In genomic region chr20:21272279-21272678, GRCh38 we compare ENCODE assay signal across 16 cellular contexts. TPM values are rescaled to one million over a fixed set of nuclear protein-coding genes. Genes with fewer than 3 reads are reported as not detected.
DNase-seq lines count a peak whose midpoint lies in the region; ATAC-seq and TF ChIP-seq lines count a peak whose summit lies in the region.
"Had no signal": no experiment of that assay in that cellular context is flagged by ENCODE, and none has a peak within 500 bp of the region (broad histone marks: within the 10 kb centered on the region; RNA-seq: fewer than 3 reads in every experiment).

No MANE protein-coding gene starts in this region.

- POLR2A ChIA-PET in activated CD8-positive, alpha-beta T cell treated with anti-CD3 and anti-CD28 coated beads, Interleukin-2, amount 10 ng/mL, durations not matched to agents 7 days and 5 days (lab: Charles Lee) = no interaction called here

- CTCF ChIA-PET in activated CD8-positive, alpha-beta T cell treated with anti-CD3 and anti-CD28 coated beads, Interleukin-2, amount 10 ng/mL, durations not matched to agents 7 days and 5 days (lab: Charles Lee) = no interaction called here

- H3K27ac ChIP-seq in testis (no peak overlapping the region), tibial nerve (no peak overlapping the region)
- H3K27ac ChIP-seq: KMS-11, left lung, vagina had no signal

- no peak overlapping the region for H3K4me3 ChIP-seq in fibroblast of mammary gland (ENCODE audit: control insufficient read depth, low read depth, low read length)
- H3K4me3 ChIP-seq in testis = no peak overlapping the region
- no peak overlapping the region for H3K4me3 ChIP-seq in tibial nerve
- H3K4me3 ChIP-seq: left lung, vagina had no signal

- TF ChIP-seq CTCF in fibroblast of mammary gland (conservative IDR thresholded peaks at IDR 0.05; ENCODE audit: control insufficient read depth, insufficient read depth, low read depth, low read length) = no peak
- no peak for TF ChIP-seq CTCF in testis (IDR thresholded peaks at IDR 0.05)
- no peak for TF ChIP-seq CTCF in tibial nerve (IDR thresholded peaks at IDR 0.05)

- ATAC-seq in GM18498 (IDR thresholded peaks at IDR 0.05; ENCODE audit: unreplicated experiment) (peak; percentile 66), GM21526 (IDR thresholded peaks at IDR 0.05; ENCODE audit: low FRiP score, unreplicated experiment) (peak; percentile 59), HG03064 (IDR thresholded peaks at IDR 0.05; ENCODE audit: low read depth, unreplicated experiment) (peak; percentile 54)
- ATAC-seq in activated CD8-positive, alpha-beta T cell treated with anti-CD3 and anti-CD28 coated beads, Interleukin-2, amount 10 ng/mL, durations not matched to agents 7 days and 5 days = no peak
- ATAC-seq: left lung had no signal

- H3K4me3 Mint-ChIP-seq in activated CD8-positive, alpha-beta T cell treated with anti-CD3 and anti-CD28 coated beads, Interleukin-2, amount 10 ng/mL, durations not matched to agents 7 days and 5 days = no peak overlapping the region
- H3K4me3 Mint-ChIP-seq: activated naive CD4-positive, alpha-beta T cell treated with anti-CD3 and anti-CD28 coated beads for 36 hours; B cell; neural crest cell had no signal

- H3K9me3 ChIP-seq in testis = no peaks in the 10 kb centered on the region
- peaks cover 0 to 15% (median 0%) of the 10 kb centered on the region in 4 donors for H3K9me3 ChIP-seq in tibial nerve
- H3K9me3 ChIP-seq: left lung, vagina had no signal

- intact Hi-C loops in testis (cut with DNase I; ENCODE audit: low total_unique reads) = no loop called here

- H3K27me3 Mint-ChIP-seq in activated CD8-positive, alpha-beta T cell treated with anti-CD3 and anti-CD28 coated beads, Interleukin-2, amount 10 ng/mL, durations not matched to agents 7 days and 5 days (ENCODE audit: low read depth) = peaks cover 6% of the 10 kb centered on the region

- DNase-seq in fibroblast of mammary gland (ENCODE audit: low read depth) (peak; percentile 32), testis (no peak), cortex of kidney (lab: John Stamatoyannopoulos, UW) (no peak), tibial nerve (ENCODE audit: low spot score in 2 of 2) (no peak)
- no peak for DNase-seq in activated CD8-positive, alpha-beta T cell treated with anti-CD3 and anti-CD28 coated beads, Interleukin-2, amount 10 ng/mL, durations not matched to agents 7 days and 5 days
- DNase-seq: activated CD4-positive, alpha-beta T cell treated with anti-CD3 and anti-CD28 coated beads, Interleukin-2, amount 50 U/mL, for 1 hour; activated naive CD4-positive, alpha-beta T cell treated with anti-CD3 and anti-CD28 coated beads for 36 hours; left lung; NCI-H2081 had no signal

- H3K9me3 Mint-ChIP-seq in activated CD8-positive, alpha-beta T cell treated with anti-CD3 and anti-CD28 coated beads, Interleukin-2, amount 10 ng/mL, durations not matched to agents 7 days and 5 days (ENCODE audit: insufficient read depth) = no peaks in the 10 kb centered on the region

- no peaks in the 10 kb centered on the region for H3K4me1 Mint-ChIP-seq in activated CD8-positive, alpha-beta T cell treated with anti-CD3 and anti-CD28 coated beads, Interleukin-2, amount 10 ng/mL, durations not matched to agents 7 days and 5 days (ENCODE audit: low read depth)
- H3K4me1 Mint-ChIP-seq: B cell, neural crest cell had no signal

- no peak for TF ChIP-seq EP300 in tibial nerve (IDR thresholded peaks at IDR 0.05)

- H3K4me1 ChIP-seq in testis (no peaks in the 10 kb centered on the region), tibial nerve (no peaks in the 10 kb centered on the region)
- H3K4me1 ChIP-seq: left lung, vagina had no signal

- H3K36me3 Mint-ChIP-seq in activated CD8-positive, alpha-beta T cell treated with anti-CD3 and anti-CD28 coated beads, Interleukin-2, amount 10 ng/mL, durations not matched to agents 7 days and 5 days (ENCODE audit: low read depth) = no peaks in the 10 kb centered on the region

- H3K27me3 ChIP-seq in testis = no peaks in the 10 kb centered on the region
- no peaks in the 10 kb centered on the region for H3K27me3 ChIP-seq in tibial nerve
- H3K27me3 ChIP-seq: vagina had no signal

- H3K36me3 ChIP-seq in testis (ENCODE audit: low read depth, missing control alignments) (no peaks in the 10 kb centered on the region), tibial nerve (no peaks in the 10 kb centered on the region)
- H3K36me3 ChIP-seq: left lung, vagina had no signal

- H3K27ac Mint-ChIP-seq in activated CD8-positive, alpha-beta T cell treated with anti-CD3 and anti-CD28 coated beads, Interleukin-2, amount 10 ng/mL, durations not matched to agents 7 days and 5 days = no peak overlapping the region
- H3K27ac Mint-ChIP-seq: activated naive CD4-positive, alpha-beta T cell treated with anti-CD3 and anti-CD28 coated beads for 36 hours; B cell had no signal

- TF ChIP-seq POLR2A in testis (IDR thresholded peaks at IDR 0.05) (no peak), tibial nerve (IDR thresholded peaks at IDR 0.05) (no peak)

RNA-seq across cellular contexts. Expression of gene XRN2, which starts 30.9 kb away (rescaled TPM):
- total RNA-seq in testis (10 to 100 TPM; 55.4 to 59.7 TPM), tibial nerve (10 to 100 TPM; 46.1 to 58.2 (median 53.0) TPM)
- 64.5 TPM for polyA plus RNA-seq in testis (ENCODE audit: insufficient read depth, low read depth, low replicate concordance)
- total RNA-seq in activated CD8-positive, alpha-beta T cell treated with anti-CD3 and anti-CD28 coated beads, Interleukin-2, amount 10 ng/mL, durations not matched to agents 7 days and 5 days = 10 to 100 TPM; 54.4 to 57.7 TPM
